ENCODE assay signal across 3 cellular contexts in genomic region chr2:140273958-140274357, GRCh38.
TF ChIP-seq lines count a peak whose summit lies in the region.

No MANE protein-coding gene starts in this region.

TF ChIP-seq in HepG2, 621 proteins besides CTCF, POLR2A, EP300 and RAD21:
- TF ChIP-seq ZNF24 (IDR thresholded peaks at IDR 0.05): no peak
- TF ChIP-seq MAFF (IDR thresholded peaks at IDR 0.05; ENCODE audit: low read depth, low read length): peak; percentile 45; the same call in 1 of the 2 replicates
- TF ChIP-seq MAFK (conservative IDR thresholded peaks at IDR 0.05 in 1 of 2, IDR thresholded peaks at IDR 0.05 in 1 of 2; ENCODE audit: low read length in 2 of 2): peak; percentile 57 to 67
TF ChIP-seq in HepG2: peak in this region for 2.

TF ChIP-seq in A549, 52 proteins besides CTCF, POLR2A, EP300 and RAD21:
- no peak for TF ChIP-seq CBX2 (IDR thresholded peaks at IDR 0.05; ENCODE audit: borderline replicate concordance, low read depth)
- TF ChIP-seq PHF8 (IDR thresholded peaks at IDR 0.05; ENCODE audit: borderline replicate concordance, low read depth): no peak
- TF ChIP-seq MAFK (IDR thresholded peaks at IDR 0.05; ENCODE audit: partially characterized antibody): peak; percentile 12
- TF ChIP-seq FOXS1 (CRISPR knock-in tag; IDR thresholded peaks at IDR 0.05): no peak
- no peak for TF ChIP-seq SMC3 (IDR thresholded peaks at IDR 0.05)
- TF ChIP-seq KDM5A (IDR thresholded peaks at IDR 0.05): no peak
- no peak for TF ChIP-seq FOSB (CRISPR knock-in tag; IDR thresholded peaks at IDR 0.05)
- TF ChIP-seq GATA3 (IDR thresholded peaks at IDR 0.05; ENCODE audit: borderline replicate concordance): no peak

TF ChIP-seq in IMR-90, 13 proteins besides CTCF, POLR2A, EP300 and RAD21:
- peak; percentile 23; the same call in 1 of the 2 replicates for TF ChIP-seq MAFK (IDR thresholded peaks at IDR 0.05; ENCODE audit: low read depth, low read length)
- TF ChIP-seq RFX5 (IDR thresholded peaks at IDR 0.05; ENCODE audit: low read depth, low read length): no peak
